In the genomic region with DNA sequence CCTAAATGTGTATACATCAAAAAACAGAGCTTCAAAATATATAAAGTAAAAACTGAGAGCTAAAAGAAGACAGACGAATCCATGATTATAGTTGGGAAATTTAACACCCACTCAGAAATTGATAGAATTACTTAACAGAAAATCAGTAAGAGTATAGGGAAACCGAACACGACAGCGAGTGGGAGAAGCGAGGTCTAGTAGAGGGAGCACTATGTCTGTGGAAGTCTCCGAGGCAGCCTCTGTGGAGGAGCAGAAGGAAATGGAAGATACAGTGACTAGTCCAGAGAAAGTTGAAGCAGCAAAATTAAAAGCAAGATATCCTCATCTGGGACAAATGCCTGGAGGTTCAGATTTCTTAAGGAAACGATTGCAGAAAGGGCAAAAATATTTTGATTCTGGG, we compare ENCODE assay signal across 1 cellular context.
TF ChIP-seq lines count a peak whose summit lies in the region.

No MANE protein-coding gene starts in this region.

TF ChIP-seq in HepG2, 621 proteins besides CTCF, POLR2A, EP300 and RAD21 (continued from another document):
- TF ChIP-seq ZNF260 (CRISPR knock-in tag; IDR thresholded peaks at IDR 0.05; ENCODE audit: borderline replicate concordance, low read depth) (no peak), ZNF264 (CRISPR knock-in tag; IDR thresholded peaks at IDR 0.05) (no peak), ZNF367 (CRISPR knock-in tag; IDR thresholded peaks at IDR 0.05; ENCODE audit: borderline replicate concordance) (no peak), KDM4B (CRISPR knock-in tag; IDR thresholded peaks at IDR 0.05) (no peak), MZF1 (CRISPR knock-in tag; IDR thresholded peaks at IDR 0.05; ENCODE audit: borderline replicate concordance) (no peak), ZNF776 (CRISPR knock-in tag; IDR thresholded peaks at IDR 0.05) (no peak), MIER2 (CRISPR knock-in tag; IDR thresholded peaks at IDR 0.05) (no peak), ZNF143 (CRISPR knock-in tag; IDR thresholded peaks at IDR 0.05) (no peak), ZNF878 (CRISPR knock-in tag; IDR thresholded peaks at IDR 0.05) (no peak)
- TF ChIP-seq, protein P1, sequence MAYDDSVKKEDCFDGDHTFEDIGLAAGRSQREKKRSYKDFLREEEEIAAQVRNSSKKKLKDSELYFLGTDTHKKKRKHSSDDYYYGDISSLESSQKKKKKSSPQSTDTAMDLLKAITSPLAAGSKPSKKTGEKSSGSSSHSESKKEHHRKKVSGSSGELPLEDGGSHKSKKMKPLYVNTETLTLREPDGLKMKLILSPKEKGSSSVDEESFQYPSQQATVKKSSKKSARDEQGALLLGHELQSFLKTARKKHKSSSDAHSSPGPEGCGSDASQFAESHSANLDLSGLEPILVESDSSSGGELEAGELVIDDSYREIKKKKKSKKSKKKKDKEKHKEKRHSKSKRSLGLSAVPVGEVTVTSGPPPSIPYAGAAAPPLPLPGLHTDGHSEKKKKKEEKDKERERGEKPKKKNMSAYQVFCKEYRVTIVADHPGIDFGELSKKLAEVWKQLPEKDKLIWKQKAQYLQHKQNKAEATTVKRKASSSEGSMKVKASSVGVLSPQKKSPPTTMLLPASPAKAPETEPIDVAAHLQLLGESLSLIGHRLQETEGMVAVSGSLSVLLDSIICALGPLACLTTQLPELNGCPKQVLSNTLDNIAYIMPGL (CRISPR knock-in tag; IDR thresholded peaks at IDR 0.05; ENCODE audit: borderline replicate concordance in 1 of 2, low read depth in 1 of 2) = no peak
- TF ChIP-seq, protein P2, sequence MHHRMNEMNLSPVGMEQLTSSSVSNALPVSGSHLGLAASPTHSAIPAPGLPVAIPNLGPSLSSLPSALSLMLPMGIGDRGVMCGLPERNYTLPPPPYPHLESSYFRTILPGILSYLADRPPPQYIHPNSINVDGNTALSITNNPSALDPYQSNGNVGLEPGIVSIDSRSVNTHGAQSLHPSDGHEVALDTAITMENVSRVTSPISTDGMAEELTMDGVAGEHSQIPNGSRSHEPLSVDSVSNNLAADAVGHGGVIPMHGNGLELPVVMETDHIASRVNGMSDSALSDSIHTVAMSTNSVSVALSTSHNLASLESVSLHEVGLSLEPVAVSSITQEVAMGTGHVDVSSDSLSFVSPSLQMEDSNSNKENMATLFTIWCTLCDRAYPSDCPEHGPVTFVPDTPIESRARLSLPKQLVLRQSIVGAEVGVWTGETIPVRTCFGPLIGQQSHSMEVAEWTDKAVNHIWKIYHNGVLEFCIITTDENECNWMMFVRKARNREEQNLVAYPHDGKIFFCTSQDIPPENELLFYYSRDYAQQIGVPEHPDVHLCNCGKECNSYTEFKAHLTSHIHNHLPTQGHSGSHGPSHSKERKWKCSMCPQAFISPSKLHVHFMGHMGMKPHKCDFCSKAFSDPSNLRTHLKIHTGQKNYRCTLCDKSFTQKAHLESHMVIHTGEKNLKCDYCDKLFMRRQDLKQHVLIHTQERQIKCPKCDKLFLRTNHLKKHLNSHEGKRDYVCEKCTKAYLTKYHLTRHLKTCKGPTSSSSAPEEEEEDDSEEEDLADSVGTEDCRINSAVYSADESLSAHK (CRISPR knock-in tag; IDR thresholded peaks at IDR 0.05; ENCODE audit: borderline replicate concordance) = no peak
- TF ChIP-seq, protein P3, sequence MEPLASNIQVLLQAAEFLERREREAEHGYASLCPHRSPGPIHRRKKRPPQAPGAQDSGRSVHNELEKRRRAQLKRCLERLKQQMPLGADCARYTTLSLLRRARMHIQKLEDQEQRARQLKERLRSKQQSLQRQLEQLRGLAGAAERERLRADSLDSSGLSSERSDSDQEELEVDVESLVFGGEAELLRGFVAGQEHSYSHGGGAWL (CRISPR knock-in tag; IDR thresholded peaks at IDR 0.05) = no peak
